1 cellular context compared by ENCODE assay signal in the genomic region with DNA sequence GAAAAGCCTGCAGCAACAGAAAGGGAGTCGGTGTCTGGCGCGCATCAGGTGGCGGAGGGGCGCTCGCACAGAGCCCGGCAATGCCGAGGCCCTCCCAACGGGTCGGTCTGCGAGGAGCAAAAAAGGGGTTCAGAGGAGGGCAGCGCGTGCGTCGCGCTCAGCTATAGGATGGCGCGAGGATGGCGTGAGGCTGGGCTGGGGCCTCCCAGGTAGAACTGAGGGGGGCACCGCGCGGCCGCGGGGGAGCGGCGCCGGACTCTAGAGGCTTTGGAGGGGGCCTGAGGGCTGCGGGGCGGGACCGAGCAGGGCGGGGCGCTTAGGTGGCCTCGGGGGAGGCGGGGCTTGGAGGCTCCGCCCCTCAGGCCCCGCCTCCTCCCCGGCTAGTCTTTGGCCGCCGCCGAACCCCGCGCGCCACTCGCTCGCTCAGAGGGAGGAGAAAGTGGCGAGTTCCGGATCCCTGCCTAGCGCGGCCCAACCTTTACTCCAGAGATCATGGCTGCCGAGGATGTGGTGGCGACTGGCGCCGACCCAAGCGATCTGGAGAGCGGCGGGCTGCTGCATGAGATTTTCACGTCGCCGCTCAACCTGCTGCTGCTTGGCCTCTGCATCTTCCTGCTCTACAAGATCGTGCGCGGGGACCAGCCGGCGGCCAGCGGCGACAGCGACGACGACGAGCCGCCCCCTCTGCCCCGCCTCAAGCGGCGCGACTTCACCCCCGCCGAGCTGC.
A peak's percentile ranks its signal among the peaks of the same experiment; 100 is the strongest.
TF ChIP-seq lines count a peak whose summit lies in the region.

TSS of gene PGRMC1 (plus strand) at position 414 of the 727 bp plus-strand sequence. CDS start at position 493, 79 bp downstream.

TF ChIP-seq in HepG2, 621 proteins besides CTCF, POLR2A, EP300 and RAD21 (continued from another document and continues in another):
- TF ChIP-seq, protein P1, sequence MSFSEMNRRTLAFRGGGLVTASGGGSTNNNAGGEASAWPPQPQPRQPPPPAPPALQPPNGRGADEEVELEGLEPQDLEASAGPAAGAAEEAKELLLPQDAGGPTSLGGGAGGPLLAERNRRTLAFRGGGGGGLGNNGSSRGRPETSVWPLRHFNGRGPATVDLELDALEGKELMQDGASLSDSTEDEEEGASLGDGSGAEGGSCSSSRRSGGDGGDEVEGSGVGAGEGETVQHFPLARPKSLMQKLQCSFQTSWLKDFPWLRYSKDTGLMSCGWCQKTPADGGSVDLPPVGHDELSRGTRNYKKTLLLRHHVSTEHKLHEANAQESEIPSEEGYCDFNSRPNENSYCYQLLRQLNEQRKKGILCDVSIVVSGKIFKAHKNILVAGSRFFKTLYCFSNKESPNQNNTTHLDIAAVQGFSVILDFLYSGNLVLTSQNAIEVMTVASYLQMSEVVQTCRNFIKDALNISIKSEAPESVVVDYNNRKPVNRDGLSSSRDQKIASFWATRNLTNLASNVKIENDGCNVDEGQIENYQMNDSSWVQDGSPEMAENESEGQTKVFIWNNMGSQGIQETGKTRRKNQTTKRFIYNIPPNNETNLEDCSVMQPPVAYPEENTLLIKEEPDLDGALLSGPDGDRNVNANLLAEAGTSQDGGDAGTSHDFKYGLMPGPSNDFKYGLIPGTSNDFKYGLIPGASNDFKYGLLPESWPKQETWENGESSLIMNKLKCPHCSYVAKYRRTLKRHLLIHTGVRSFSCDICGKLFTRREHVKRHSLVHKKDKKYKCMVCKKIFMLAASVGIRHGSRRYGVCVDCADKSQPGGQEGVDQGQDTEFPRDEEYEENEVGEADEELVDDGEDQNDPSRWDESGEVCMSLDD (CRISPR knock-in tag; IDR thresholded peaks at IDR 0.05; ENCODE audit: borderline replicate concordance), result peak; percentile 91
- TF ChIP-seq RXRB (CRISPR knock-in tag; IDR thresholded peaks at IDR 0.05; ENCODE audit: borderline replicate concordance) (no peak; the same call in 1 of the 2 replicates), SRSF4 (IDR thresholded peaks at IDR 0.05; ENCODE audit: low read depth, low read length, poor library complexity, severe bottlenecking) (no peak), THAP11 (CRISPR knock-in tag; IDR thresholded peaks at IDR 0.05) (peak; percentile 23; the same call in 1 of the 2 replicates), PHF8 (CRISPR knock-in tag; IDR thresholded peaks at IDR 0.05) (peak; percentile 83; the same call in 1 of the 2 replicates), PHF5A (CRISPR knock-in tag; IDR thresholded peaks at IDR 0.05; ENCODE audit: low read depth, unreplicated experiment) (peak; percentile 38), CHD2 (IDR thresholded peaks at IDR 0.05; ENCODE audit: low read depth, low read length) (0 out of 2 replicates have a peak, but pooled peaks have one; percentile 15), TFDP2 (CRISPR knock-in tag; IDR thresholded peaks at IDR 0.05) (peak; percentile 51), NR2C2 (CRISPR knock-in tag; IDR thresholded peaks at IDR 0.05; ENCODE audit: borderline replicate concordance) (0 out of 2 replicates have a peak, but pooled peaks have one; percentile 26), HINFP (CRISPR knock-in tag; IDR thresholded peaks at IDR 0.05; ENCODE audit: low read depth) (0 out of 2 replicates have a peak, but pooled peaks have one; percentile 42), ZNF776 (CRISPR knock-in tag; IDR thresholded peaks at IDR 0.05) (peak; percentile 65; the same call in 1 of the 2 replicates), MLX (CRISPR knock-in tag; IDR thresholded peaks at IDR 0.05) (no peak), ZFY (CRISPR knock-in tag; IDR thresholded peaks at IDR 0.05) (peak; percentile 69), BCL6 (CRISPR knock-in tag; IDR thresholded peaks at IDR 0.05) (0 out of 2 replicates have a peak, but pooled peaks have one; percentile 5), SAP130 (CRISPR knock-in tag; IDR thresholded peaks at IDR 0.05; ENCODE audit: low read depth) (peak; percentile 74), YY1 (IDR thresholded peaks at IDR 0.05; ENCODE audit: insufficient read depth, insufficient replicate concordance, low read depth, low read length) (peak; percentile 82), FOXA3 (CRISPR knock-in tag; IDR thresholded peaks at IDR 0.05) (peak; percentile 10; the same call in 1 of the 2 replicates), FOXO4 (CRISPR knock-in tag; conservative IDR thresholded peaks at IDR 0.05) (0 out of 2 replicates have a peak, but pooled peaks have one; percentile 27), ZNF782 (CRISPR knock-in tag; IDR thresholded peaks at IDR 0.05; ENCODE audit: borderline replicate concordance) (no peak), ZNF282 (IDR thresholded peaks at IDR 0.05; ENCODE audit: partially characterized antibody) (no peak), MTA1 (CRISPR knock-in tag; IDR thresholded peaks at IDR 0.05; ENCODE audit: borderline replicate concordance) (no peak), SP1 (IDR thresholded peaks at IDR 0.05) (no peak), SP1 (CRISPR knock-in tag; IDR thresholded peaks at IDR 0.05) (0 out of 2 replicates have a peak, but pooled peaks have one; percentile 21), MTF2 (CRISPR knock-in tag; IDR thresholded peaks at IDR 0.05; ENCODE audit: borderline replicate concordance) (peak; percentile 28; the same call in 1 of the 2 replicates), HBP1 (CRISPR knock-in tag; IDR thresholded peaks at IDR 0.05; ENCODE audit: low read depth) (0 out of 2 replicates have a peak, but pooled peaks have one; percentile 60), ATF7-NPFF (CRISPR knock-in tag; IDR thresholded peaks at IDR 0.05; ENCODE audit: low read depth) (0 out of 2 replicates have a peak, but pooled peaks have one; percentile 37), ZNF343 (CRISPR knock-in tag; IDR thresholded peaks at IDR 0.05) (0 out of 2 replicates have a peak, but pooled peaks have one; percentile 33), BORCS8-MEF2B (CRISPR knock-in tag; IDR thresholded peaks at IDR 0.05) (peak; percentile 55; the same call in 1 of the 2 replicates)
- TF ChIP-seq, protein P2, sequence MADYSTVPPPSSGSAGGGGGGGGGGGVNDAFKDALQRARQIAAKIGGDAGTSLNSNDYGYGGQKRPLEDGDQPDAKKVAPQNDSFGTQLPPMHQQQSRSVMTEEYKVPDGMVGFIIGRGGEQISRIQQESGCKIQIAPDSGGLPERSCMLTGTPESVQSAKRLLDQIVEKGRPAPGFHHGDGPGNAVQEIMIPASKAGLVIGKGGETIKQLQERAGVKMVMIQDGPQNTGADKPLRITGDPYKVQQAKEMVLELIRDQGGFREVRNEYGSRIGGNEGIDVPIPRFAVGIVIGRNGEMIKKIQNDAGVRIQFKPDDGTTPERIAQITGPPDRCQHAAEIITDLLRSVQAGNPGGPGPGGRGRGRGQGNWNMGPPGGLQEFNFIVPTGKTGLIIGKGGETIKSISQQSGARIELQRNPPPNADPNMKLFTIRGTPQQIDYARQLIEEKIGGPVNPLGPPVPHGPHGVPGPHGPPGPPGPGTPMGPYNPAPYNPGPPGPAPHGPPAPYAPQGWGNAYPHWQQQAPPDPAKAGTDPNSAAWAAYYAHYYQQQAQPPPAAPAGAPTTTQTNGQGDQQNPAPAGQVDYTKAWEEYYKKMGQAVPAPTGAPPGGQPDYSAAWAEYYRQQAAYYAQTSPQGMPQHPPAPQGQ (CRISPR knock-in tag; IDR thresholded peaks at IDR 0.05; ENCODE audit: borderline replicate concordance), result no peak
- TF ChIP-seq, protein P3, sequence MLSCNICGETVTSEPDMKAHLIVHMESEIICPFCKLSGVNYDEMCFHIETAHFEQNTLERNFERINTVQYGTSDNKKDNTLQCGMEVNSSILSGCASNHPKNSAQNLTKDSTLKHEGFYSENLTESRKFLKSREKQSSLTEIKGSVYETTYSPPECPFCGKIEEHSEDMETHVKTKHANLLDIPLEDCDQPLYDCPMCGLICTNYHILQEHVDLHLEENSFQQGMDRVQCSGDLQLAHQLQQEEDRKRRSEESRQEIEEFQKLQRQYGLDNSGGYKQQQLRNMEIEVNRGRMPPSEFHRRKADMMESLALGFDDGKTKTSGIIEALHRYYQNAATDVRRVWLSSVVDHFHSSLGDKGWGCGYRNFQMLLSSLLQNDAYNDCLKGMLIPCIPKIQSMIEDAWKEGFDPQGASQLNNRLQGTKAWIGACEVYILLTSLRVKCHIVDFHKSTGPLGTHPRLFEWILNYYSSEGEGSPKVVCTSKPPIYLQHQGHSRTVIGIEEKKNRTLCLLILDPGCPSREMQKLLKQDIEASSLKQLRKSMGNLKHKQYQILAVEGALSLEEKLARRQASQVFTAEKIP (CRISPR knock-in tag; IDR thresholded peaks at IDR 0.05; ENCODE audit: borderline replicate concordance), result no peak
- TF ChIP-seq, protein P4, sequence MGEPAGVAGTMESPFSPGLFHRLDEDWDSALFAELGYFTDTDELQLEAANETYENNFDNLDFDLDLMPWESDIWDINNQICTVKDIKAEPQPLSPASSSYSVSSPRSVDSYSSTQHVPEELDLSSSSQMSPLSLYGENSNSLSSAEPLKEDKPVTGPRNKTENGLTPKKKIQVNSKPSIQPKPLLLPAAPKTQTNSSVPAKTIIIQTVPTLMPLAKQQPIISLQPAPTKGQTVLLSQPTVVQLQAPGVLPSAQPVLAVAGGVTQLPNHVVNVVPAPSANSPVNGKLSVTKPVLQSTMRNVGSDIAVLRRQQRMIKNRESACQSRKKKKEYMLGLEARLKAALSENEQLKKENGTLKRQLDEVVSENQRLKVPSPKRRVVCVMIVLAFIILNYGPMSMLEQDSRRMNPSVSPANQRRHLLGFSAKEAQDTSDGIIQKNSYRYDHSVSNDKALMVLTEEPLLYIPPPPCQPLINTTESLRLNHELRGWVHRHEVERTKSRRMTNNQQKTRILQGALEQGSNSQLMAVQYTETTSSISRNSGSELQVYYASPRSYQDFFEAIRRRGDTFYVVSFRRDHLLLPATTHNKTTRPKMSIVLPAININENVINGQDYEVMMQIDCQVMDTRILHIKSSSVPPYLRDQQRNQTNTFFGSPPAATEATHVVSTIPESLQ (CRISPR knock-in tag; conservative IDR thresholded peaks at IDR 0.05), result no peak
- TF ChIP-seq, protein P5, sequence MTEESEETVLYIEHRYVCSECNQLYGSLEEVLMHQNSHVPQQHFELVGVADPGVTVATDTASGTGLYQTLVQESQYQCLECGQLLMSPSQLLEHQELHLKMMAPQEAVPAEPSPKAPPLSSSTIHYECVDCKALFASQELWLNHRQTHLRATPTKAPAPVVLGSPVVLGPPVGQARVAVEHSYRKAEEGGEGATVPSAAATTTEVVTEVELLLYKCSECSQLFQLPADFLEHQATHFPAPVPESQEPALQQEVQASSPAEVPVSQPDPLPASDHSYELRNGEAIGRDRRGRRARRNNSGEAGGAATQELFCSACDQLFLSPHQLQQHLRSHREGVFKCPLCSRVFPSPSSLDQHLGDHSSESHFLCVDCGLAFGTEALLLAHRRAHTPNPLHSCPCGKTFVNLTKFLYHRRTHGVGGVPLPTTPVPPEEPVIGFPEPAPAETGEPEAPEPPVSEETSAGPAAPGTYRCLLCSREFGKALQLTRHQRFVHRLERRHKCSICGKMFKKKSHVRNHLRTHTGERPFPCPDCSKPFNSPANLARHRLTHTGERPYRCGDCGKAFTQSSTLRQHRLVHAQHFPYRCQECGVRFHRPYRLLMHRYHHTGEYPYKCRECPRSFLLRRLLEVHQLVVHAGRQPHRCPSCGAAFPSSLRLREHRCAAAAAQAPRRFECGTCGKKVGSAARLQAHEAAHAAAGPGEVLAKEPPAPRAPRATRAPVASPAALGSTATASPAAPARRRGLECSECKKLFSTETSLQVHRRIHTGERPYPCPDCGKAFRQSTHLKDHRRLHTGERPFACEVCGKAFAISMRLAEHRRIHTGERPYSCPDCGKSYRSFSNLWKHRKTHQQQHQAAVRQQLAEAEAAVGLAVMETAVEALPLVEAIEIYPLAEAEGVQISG (CRISPR knock-in tag; IDR thresholded peaks at IDR 0.05), result peak; percentile 38
